In the genomic region with DNA sequence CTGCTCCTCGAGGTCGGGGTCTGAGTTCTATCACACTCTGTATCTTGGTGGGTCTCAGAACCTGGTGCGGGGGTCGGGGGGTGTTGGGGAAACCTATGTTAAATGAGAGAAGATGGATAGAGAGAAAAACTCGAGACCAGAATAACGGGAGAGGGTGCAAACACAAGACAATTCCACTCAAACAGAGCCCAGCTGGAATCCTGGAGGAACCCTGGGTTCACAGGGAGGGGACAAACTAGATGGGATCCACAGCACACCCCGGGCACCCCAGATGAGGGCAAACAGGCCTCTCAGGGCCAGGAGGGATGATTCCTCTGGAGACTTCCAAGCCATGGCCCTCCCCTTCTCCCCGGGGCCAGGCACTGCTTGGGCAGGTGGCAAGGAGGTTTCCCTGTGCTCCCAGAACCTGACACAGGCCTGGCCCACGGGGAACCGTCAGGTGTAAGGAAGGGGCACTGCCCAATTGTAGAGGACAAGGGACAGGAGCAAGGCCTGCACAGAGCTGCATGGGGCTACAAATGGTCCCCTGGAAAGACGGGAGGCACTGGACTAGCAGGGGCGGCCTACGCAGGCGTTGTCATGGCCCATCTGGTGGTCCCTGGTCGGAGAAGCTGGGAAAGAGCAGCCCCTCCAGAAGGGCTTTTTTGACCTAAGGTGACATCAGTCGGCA, we compare ENCODE assay signal across 13 cellular contexts.
"Had no signal": no experiment of that assay in that cellular context is flagged by ENCODE, and none has a peak within 500 bp of the region (broad histone marks: within the 10 kb centered on the region; RNA-seq: fewer than 3 reads in every experiment).

No MANE protein-coding gene starts in this region.

- DNase-seq: activated CD4-positive, alpha-beta T cell treated with anti-CD3 and anti-CD28 coated beads, Interleukin-2, amount 50 U/mL, for 1 hour; activated naive CD4-positive, alpha-beta T cell treated with anti-CD3 and anti-CD28 coated beads for 36 hours; activated T-cell treated with anti-CD3 and anti-CD28 coated beads, Interleukin-2, amount 50 U/mL, for 1 hour; cortex of kidney; gastrocnemius medialis; immature natural killer cell; mesenchymal stem cell; natural killer cell had no signal

- H3K4me1 ChIP-seq: ascending aorta, gastrocnemius medialis, tibial nerve, vagina had no signal

- H3K36me3 ChIP-seq: ascending aorta, gastrocnemius medialis, tibial nerve, vagina had no signal

- H3K4me3 Mint-ChIP-seq: activated naive CD4-positive, alpha-beta T cell treated with anti-CD3 and anti-CD28 coated beads for 36 hours; immature natural killer cell; natural killer cell; stimulated activated naive CD8-positive, alpha-beta T cell treated with anti-CD3 and anti-CD28 coated beads, Interleukin-15, Interleukin-2, amounts not matched to agents 100 ng/mL and 50 ng/mL, for 24 hours; T-helper 1 cell treated with Interleukin-12 subunit alpha and Interleukin-12 subunit beta and Interleukin-4 antibody, amounts not matched to agents 30 μg/mL and 1 μg/mL, for 36 hours had no signal

- H3K9me3 ChIP-seq: ascending aorta, gastrocnemius medialis, vagina had no signal

- H3K36me3 Mint-ChIP-seq: immature natural killer cell, natural killer cell had no signal

- H3K27ac Mint-ChIP-seq: activated naive CD4-positive, alpha-beta T cell treated with anti-CD3 and anti-CD28 coated beads for 36 hours; natural killer cell; stimulated activated naive CD8-positive, alpha-beta T cell treated with anti-CD3 and anti-CD28 coated beads, Interleukin-15, Interleukin-2, amounts not matched to agents 100 ng/mL and 50 ng/mL, for 24 hours; T-helper 1 cell treated with Interleukin-12 subunit alpha and Interleukin-12 subunit beta and Interleukin-4 antibody, amounts not matched to agents 30 μg/mL and 1 μg/mL, for 36 hours had no signal

- H3K27ac ChIP-seq: ascending aorta, gastrocnemius medialis, tibial nerve, vagina had no signal

- H3K9me3 Mint-ChIP-seq: activated naive CD4-positive, alpha-beta T cell treated with anti-CD3 and anti-CD28 coated beads for 36 hours; natural killer cell; stimulated activated naive CD8-positive, alpha-beta T cell treated with anti-CD3 and anti-CD28 coated beads, Interleukin-15, Interleukin-2, amounts not matched to agents 100 ng/mL and 50 ng/mL, for 24 hours; T-helper 1 cell treated with Interleukin-12 subunit alpha and Interleukin-12 subunit beta and Interleukin-4 antibody, amounts not matched to agents 30 μg/mL and 1 μg/mL, for 36 hours had no signal

- H3K4me3 ChIP-seq: ascending aorta, gastrocnemius medialis, tibial nerve, vagina had no signal

- ATAC-seq: gastrocnemius medialis, natural killer cell had no signal

- H3K27me3 Mint-ChIP-seq: stimulated activated naive CD8-positive, alpha-beta T cell treated with anti-CD3 and anti-CD28 coated beads, Interleukin-15, Interleukin-2, amounts not matched to agents 100 ng/mL and 50 ng/mL, for 24 hours had no signal

- H3K27me3 ChIP-seq: ascending aorta, gastrocnemius medialis, tibial nerve, vagina had no signal
